Comparison of ENCODE assay signal across 19 cellular contexts in the genomic region with DNA sequence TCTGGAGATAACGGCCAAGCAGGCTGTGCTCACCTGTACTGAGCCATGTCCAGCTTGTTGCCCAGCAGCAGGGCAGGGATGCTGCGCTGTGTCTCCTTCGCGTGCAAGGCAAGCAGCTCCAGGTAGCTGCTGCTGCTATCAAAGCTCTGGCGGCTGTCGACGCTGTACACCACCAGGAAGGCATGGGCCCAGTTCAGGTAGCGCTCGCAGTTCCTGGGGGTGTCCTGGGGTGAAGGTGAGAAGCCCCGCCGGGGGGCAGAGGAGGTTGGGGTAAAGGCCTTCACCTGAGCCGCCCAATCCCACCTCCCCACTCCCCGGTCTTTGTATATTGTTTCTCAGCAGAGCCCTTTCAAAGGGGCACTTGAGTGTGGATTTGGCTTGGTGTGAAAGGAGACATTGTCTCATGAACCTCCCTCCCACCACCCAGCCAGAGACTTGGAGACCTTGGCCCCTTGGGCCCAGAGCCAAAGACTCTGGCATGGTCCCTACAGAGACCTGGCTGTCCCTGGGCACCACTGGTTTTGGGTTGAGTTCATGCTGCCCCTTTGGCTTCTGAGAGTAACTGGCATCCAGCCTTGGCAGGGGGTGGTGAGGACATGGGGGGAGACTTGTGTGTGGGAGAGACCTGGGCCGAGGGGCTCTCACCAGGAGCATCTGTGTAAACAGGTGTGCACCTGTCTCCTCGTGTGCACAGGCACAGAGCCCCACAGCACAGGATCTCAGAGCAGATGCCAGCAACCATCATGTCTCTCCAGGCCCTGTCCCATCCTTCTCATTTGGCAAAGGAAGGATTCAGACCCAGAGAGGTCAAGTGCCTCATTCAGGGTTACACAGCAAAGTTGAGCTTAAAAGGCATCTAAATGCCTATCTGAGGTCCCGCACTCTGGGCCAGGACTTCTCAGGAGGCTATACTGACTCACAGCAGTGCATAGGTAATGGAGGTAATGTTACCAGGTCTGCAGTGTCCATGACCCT. TPM values are rescaled to one million over a fixed set of nuclear protein-coding genes. Genes with fewer than 3 reads are reported as not detected.
DNase-seq lines count a peak whose midpoint lies in the region; ATAC-seq and TF ChIP-seq lines count a peak whose summit lies in the region.
"Had no signal": no experiment of that assay in that cellular context is flagged by ENCODE, and none has a peak within 500 bp of the region (broad histone marks: within the 10 kb centered on the region; RNA-seq: fewer than 3 reads in every experiment).

No MANE protein-coding gene starts in this region.

- no peaks in the 10 kb centered on the region for H3K9me3 ChIP-seq in thoracic aorta
- H3K9me3 ChIP-seq: prostate gland had no signal

- H3K27ac ChIP-seq in thoracic aorta = peak overlapping the region; percentile 97 to 99
- H3K27ac ChIP-seq: prostate gland had no signal

- no peak for TF ChIP-seq CTCF in thoracic aorta (IDR thresholded peaks at IDR 0.05)

- H3K36me3 ChIP-seq in thoracic aorta = peaks cover 55% of the 10 kb centered on the region
- H3K36me3 ChIP-seq: prostate gland had no signal

- H3K4me3 ChIP-seq in thoracic aorta = no peak overlapping the region
- H3K4me3 ChIP-seq: GM23338, prostate gland had no signal

- H3K4me1 ChIP-seq in thoracic aorta (ENCODE audit: control insufficient read depth in 1 of 2, low read depth in 2 of 2) = peaks cover 69 to 100% of the 10 kb centered on the region in 2 donors
- H3K4me1 ChIP-seq: prostate gland had no signal

- no peak for ATAC-seq in thoracic aorta (ENCODE audit: insufficient number of reproducible peaks, low FRiP score, low read depth)
- ATAC-seq: activated T-cell treated with anti-CD3 and anti-CD28 coated beads, Interleukin-2, amount 50 U/mL, for 4 hours; GM23338 had no signal

- no peaks in the 10 kb centered on the region for H3K27me3 ChIP-seq in thoracic aorta (replicated peaks; ENCODE audit: insufficient read depth)

- DNase-seq in D341Med (ENCODE audit: low spot score) (peak; percentile 7), anterior cingulate cortex (lab: John Stamatoyannopoulos, UW) (peak in 38 of 58 donors; percentile 13 to 81 (median 44)), medulla oblongata (ENCODE audit: extremely low spot score) (peak; percentile 66), thoracic aorta (ENCODE audit: low spot score) (no peak), occipital lobe (lab: John Stamatoyannopoulos, UW) (no peak), HCEC 1CT (no peak)
- DNase-seq in activated CD4-positive, CD25-positive, alpha-beta regulatory T cell (lab: John Stamatoyannopoulos, UW) = no peak
- DNase-seq: activated CD4-positive, alpha-beta T cell treated with anti-CD3 and anti-CD28 coated beads, Interleukin-2, amount 50 U/mL, for 1 hour; activated T-cell treated with anti-CD3 and anti-CD28 coated beads, Interleukin-2, amount 50 U/mL, for 4 hours; glutamatergic neuron; mammary epithelial cell; NCI-H187; NCI-H2171; NCI-H524; SHP77 treated with DMSO at 0.1 percent for 48 hours; stimulated activated naive CD4-positive, alpha-beta T cell; T1000 had no signal

RNA-seq across cellular contexts. Expression of a gene that starts 9.1 kb away (rescaled TPM):
- total RNA-seq in thoracic aorta = 100 to 1,000 TPM; 211 to 324 TPM
- 1.4 TPM for total RNA-seq in occipital lobe
- total RNA-seq: activated T-cell treated with anti-CD3 and anti-CD28 coated beads, Interleukin-2, amount 50 U/mL, for 4 hours; mammary epithelial cell had no signal

RNA-seq across cellular contexts. Expression of a gene that starts 13.5 kb away (rescaled TPM):
- total RNA-seq in thoracic aorta = not detected
- not detected for total RNA-seq in occipital lobe
- total RNA-seq: activated T-cell treated with anti-CD3 and anti-CD28 coated beads, Interleukin-2, amount 50 U/mL, for 4 hours; GM23338; mammary epithelial cell had no signal

RNA-seq across cellular contexts. Expression of a gene that starts 17.9 kb away (rescaled TPM):
- 1 to 10 TPM in 1 of 2 donors, under 1 TPM in 1; 0.63 to 3.1 TPM for total RNA-seq in thoracic aorta
- total RNA-seq in occipital lobe = not detected
- total RNA-seq: activated T-cell treated with anti-CD3 and anti-CD28 coated beads, Interleukin-2, amount 50 U/mL, for 4 hours; GM23338; mammary epithelial cell had no signal

RNA-seq across cellular contexts. Expression of a gene that starts 29.2 kb away (rescaled TPM):
- total RNA-seq in thoracic aorta = 10 to 100 TPM; 25.9 to 42.4 TPM
- total RNA-seq in occipital lobe = 16.1 TPM

RNA-seq across cellular contexts. Expression of a gene that starts 56.3 kb away (rescaled TPM):
- total RNA-seq in thoracic aorta (10 to 100 TPM in 1 of 2 donors, 1 to 10 TPM in 1; 3.7 to 11.0 TPM), occipital lobe (2.7 TPM)

Comparison
In these comparisons a context has a peak if more than half of its experiments do, and no peak if none do; other contexts are left out.
1. DNase-seq: peak in D341Med (single experiment), anterior cingulate cortex (38 of 58) and medulla oblongata (single experiment); none in thoracic aorta (single experiment), occipital lobe (single experiment), activated CD4-positive, CD25-positive, alpha-beta regulatory T cell (0 of 4) and HCEC 1CT (single experiment).
2. RNA of a gene that starts 9.1 kb away (total RNA-seq): 211 to 324 TPM in thoracic aorta; 1.4 TPM in occipital lobe (single experiment); every median in the first group is over 10 times any median in the second.